31 cellular contexts compared by ENCODE assay signal in the genomic region with DNA sequence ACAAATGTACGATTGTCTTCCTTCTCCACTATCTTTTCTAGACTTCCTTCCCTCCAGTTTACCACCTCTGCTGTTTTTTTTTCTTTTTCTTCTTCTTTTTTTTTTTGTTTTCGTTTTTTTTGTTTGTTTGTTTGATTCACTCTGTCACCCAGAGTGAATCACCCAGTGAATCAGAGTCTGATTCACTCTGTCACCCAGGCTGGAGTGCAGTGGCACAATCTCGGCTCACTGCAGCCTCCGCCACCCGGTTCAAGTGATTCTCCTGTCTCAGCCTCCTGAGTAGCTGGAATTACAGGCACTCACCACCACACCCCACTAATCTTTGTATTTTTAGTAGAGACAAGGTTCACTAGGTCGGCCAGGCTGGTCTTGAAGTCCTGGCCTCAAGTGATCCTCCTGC.
"Had no signal": no experiment of that assay in that cellular context is flagged by ENCODE, and none has a peak within 500 bp of the region (broad histone marks: within the 10 kb centered on the region; RNA-seq: fewer than 3 reads in every experiment).

No MANE protein-coding gene starts in this region.

- H3K27me3 ChIP-seq: body of pancreas, cardiac muscle cell, pancreas, upper lobe of right lung had no signal

- ATAC-seq: activated CD8-positive, alpha-beta T cell treated with anti-CD3 and anti-CD28 coated beads for 36 hours; body of pancreas; foreskin keratinocyte; heart right ventricle; natural killer cell treated with Interleukin-12 subunit alpha and Interleukin-12 subunit beta and Interleukin-15 and Interleukin-18, amount 100 ng/mL, for 72 hours; pancreas; sciatic nerve; SK-N-SH treated with all-trans-retinoic acid at 6 μM for 48 hours; upper lobe of right lung; WTC11 had no signal

- H3K27ac Mint-ChIP-seq: activated CD8-positive, alpha-beta T cell treated with anti-CD3 and anti-CD28 coated beads for 36 hours; activated naive CD8-positive, alpha-beta T cell; activated T-helper 2 cell treated with anti-CD3 and anti-CD28 coated beads, Interferon-gamma antibody, Interleukin-2, Interleukin-4, amounts not matched to agents 10 μg/mL and 5 μg/mL and 100 μg/mL, durations not matched to agents 14 hours and 24 hours and 36 hours; endodermal cell; natural killer cell treated with Interleukin-12 subunit alpha and Interleukin-12 subunit beta and Interleukin-15 and Interleukin-18, amount 100 ng/mL, for 72 hours; stimulated activated naive CD8-positive, alpha-beta T cell treated with anti-CD3 and anti-CD28 coated beads, Interleukin-15, Interleukin-2, amounts not matched to agents 100 ng/mL and 50 ng/mL, for 24 hours; WTC11 had no signal

- H3K27ac ChIP-seq: body of pancreas, cardiac muscle cell, esophagus muscularis mucosa, foreskin keratinocyte, heart right ventricle, left ventricle myocardium inferior, pancreas, prostate gland, skin epidermis, upper lobe of right lung had no signal

- DNase-seq: activated CD4-positive, alpha-beta T cell treated with anti-CD3 and anti-CD28 coated beads, Interleukin-2, amount 50 U/mL, for 1 hour; activated CD8-positive, alpha-beta T cell treated with anti-CD3 and anti-CD28 coated beads for 36 hours; activated T-cell treated with anti-CD3 and anti-CD28 coated beads, Interleukin-2, amount 50 U/mL, for 48 hours; anterior cingulate cortex; body of pancreas; cerebellar nuclear complex; cortex of kidney; endodermal cell; foreskin keratinocyte; heart right ventricle; kidney glomerular epithelial cell; left ventricle myocardium inferior; pancreas; retina; stimulated activated CD4-positive, alpha-beta T cell treated with anti-CD3 and anti-CD28 coated beads, Interleukin-12 subunit alpha, Interleukin-12 subunit beta, amount 100 ng/mL, for 4 hours; stimulated activated CD4-positive, alpha-beta T cell treated with anti-CD3 and anti-CD28 coated beads, Interleukin-4, amount 100 ng/mL, for 1 hour; substantia nigra; T-helper 2 cell; upper lobe of right lung had no signal

- H3K9me3 Mint-ChIP-seq: activated CD8-positive, alpha-beta T cell treated with anti-CD3 and anti-CD28 coated beads for 36 hours; activated T-helper 2 cell treated with anti-CD3 and anti-CD28 coated beads, Interferon-gamma antibody, Interleukin-2, Interleukin-4, amounts not matched to agents 10 μg/mL and 5 μg/mL and 100 μg/mL, durations not matched to agents 14 hours and 24 hours and 36 hours; endodermal cell; natural killer cell treated with Interleukin-12 subunit alpha and Interleukin-12 subunit beta and Interleukin-15 and Interleukin-18, amount 100 ng/mL, for 72 hours; stimulated activated naive CD8-positive, alpha-beta T cell treated with anti-CD3 and anti-CD28 coated beads, Interleukin-15, Interleukin-2, amounts not matched to agents 100 ng/mL and 50 ng/mL, for 24 hours; WTC11 had no signal

- H3K4me3 Mint-ChIP-seq: activated CD8-positive, alpha-beta T cell treated with anti-CD3 and anti-CD28 coated beads for 36 hours; activated naive CD8-positive, alpha-beta T cell; endodermal cell; natural killer cell treated with Interleukin-12 subunit alpha and Interleukin-12 subunit beta and Interleukin-15 and Interleukin-18, amount 100 ng/mL, for 72 hours; stimulated activated naive CD8-positive, alpha-beta T cell treated with anti-CD3 and anti-CD28 coated beads, Interleukin-15, Interleukin-2, amounts not matched to agents 100 ng/mL and 50 ng/mL, for 24 hours; WTC11 had no signal

- H3K36me3 ChIP-seq: cardiac muscle cell, esophagus muscularis mucosa, heart right ventricle, left ventricle myocardium inferior, pancreas, prostate gland, upper lobe of right lung had no signal

- H3K36me3 Mint-ChIP-seq: activated naive CD8-positive, alpha-beta T cell; natural killer cell treated with Interleukin-12 subunit alpha and Interleukin-12 subunit beta and Interleukin-15 and Interleukin-18, amount 100 ng/mL, for 72 hours; WTC11 had no signal

- H3K4me1 ChIP-seq: body of pancreas, esophagus muscularis mucosa, foreskin keratinocyte, pancreas, prostate gland, upper lobe of right lung had no signal

- H3K9me3 ChIP-seq: body of pancreas, esophagus muscularis mucosa, heart right ventricle, left ventricle myocardium inferior, pancreas, prostate gland, upper lobe of right lung had no signal

- H3K4me3 ChIP-seq: body of pancreas, cardiac muscle cell, esophagus muscularis mucosa, heart right ventricle, left ventricle myocardium inferior, lung, pancreas, prostate gland, skin epidermis, upper lobe of right lung had no signal

- H3K27me3 Mint-ChIP-seq: activated CD8-positive, alpha-beta T cell treated with anti-CD3 and anti-CD28 coated beads for 36 hours; activated naive CD8-positive, alpha-beta T cell had no signal
